2 cellular contexts compared by ENCODE assay signal in genomic region chr7:119472398-119473038, GRCh38.
TF ChIP-seq lines count a peak whose summit lies in the region.

No MANE protein-coding gene starts in this region.

TF ChIP-seq in WTC11, 78 proteins besides CTCF, POLR2A, EP300 and RAD21:
- no peak for TF ChIP-seq HMGXB4 (CRISPR knock-in tag; IDR thresholded peaks at IDR 0.05)
- TF ChIP-seq ZNF232 (CRISPR knock-in tag; IDR thresholded peaks at IDR 0.05): no peak
- no peak for TF ChIP-seq E2F4 (CRISPR knock-in tag; IDR thresholded peaks at IDR 0.05; ENCODE audit: borderline replicate concordance, low read depth)
- TF ChIP-seq USF1 (CRISPR knock-in tag; IDR thresholded peaks at IDR 0.05): peak; percentile 49; the same call in 1 of the 2 replicates
- peak; percentile 63 for TF ChIP-seq USF2 (CRISPR knock-in tag; IDR thresholded peaks at IDR 0.05)
TF ChIP-seq in WTC11: peak in this region for 2.

TF ChIP-seq in neural cell, 6 proteins besides CTCF, POLR2A, EP300 and RAD21 (continued from another document):
- TF ChIP-seq EZH2 (IDR thresholded peaks at IDR 0.05; ENCODE audit: borderline replicate concordance, insufficient read depth, low read length, poor library complexity, severe bottlenecking) (no peak), POLR2AphosphoS5 (IDR thresholded peaks at IDR 0.05) (no peak), TAF1 (IDR thresholded peaks at IDR 0.05; ENCODE audit: low read depth) (no peak), SMC3 (conservative IDR thresholded peaks at IDR 0.05; ENCODE audit: poor library complexity) (no peak), MXI1 (conservative IDR thresholded peaks at IDR 0.05; ENCODE audit: poor library complexity, severe bottlenecking) (no peak)
